In genomic region chr2:180739070-180739469, GRCh38 we compare ENCODE assay signal across 27 cellular contexts.
"Had no signal": no experiment of that assay in that cellular context is flagged by ENCODE, and none has a peak within 500 bp of the region (broad histone marks: within the 10 kb centered on the region; RNA-seq: fewer than 3 reads in every experiment).

No MANE protein-coding gene starts in this region.

- H2AFZ ChIP-seq: hepatocyte had no signal

- H3K4me2 ChIP-seq: hepatocyte had no signal

- H3K4me3 ChIP-seq: ascending aorta, cardiac muscle cell, coronary artery, dorsolateral prefrontal cortex, gastroesophageal sphincter, hepatocyte, left ventricle myocardium inferior, lung, ovary, sigmoid colon, spleen, testis, transverse colon had no signal

- DNase-seq: activated CD4-positive, alpha-beta memory T cell treated with anti-CD3 and anti-CD28 coated beads, Interleukin-2, amount 10 ng/mL, durations not matched to agents 7 days and 5 days; activated CD4-positive, alpha-beta T cell treated with anti-CD3 and anti-CD28 coated beads for 1 hour; activated CD4-positive, alpha-beta T cell treated with anti-CD3 and anti-CD28 coated beads, Interleukin-2, amount 10 ng/mL, durations not matched to agents 7 days and 5 days; activated CD8-positive, alpha-beta memory T cell treated with anti-CD3 and anti-CD28 coated beads, Interleukin-2, amount 50 U/mL, for 48 hours; activated gamma-delta T cell; activated naive CD4-positive, alpha-beta T cell treated with anti-CD3 and anti-CD28 coated beads, Interleukin-2, amount 10 ng/mL, durations not matched to agents 7 days and 5 days; activated naive CD8-positive, alpha-beta T cell treated with anti-CD3 and anti-CD28 coated beads, Interleukin-2, amount 10 ng/mL, durations not matched to agents 7 days and 5 days; activated T-cell treated with anti-CD3 and anti-CD28 coated beads, Interleukin-2, amount 50 U/mL, for 24 hours; dorsolateral prefrontal cortex; effector memory CD4-positive, alpha-beta T cell; islet precursor cell; left ventricle myocardium inferior; naive thymus-derived CD4-positive, alpha-beta T cell; ovary; retina; sigmoid colon; spleen; stimulated activated CD4-positive, alpha-beta T cell treated with anti-CD3 and anti-CD28 coated beads, Interleukin-2, amount 100 ng/mL, for 48 hours; stimulated activated naive CD8-positive, alpha-beta T cell treated with anti-CD3 and anti-CD28 coated beads, Interleukin-15, Interleukin-2, amounts not matched to agents 100 U/mL and 50 U/mL, for 24 hours; testis; transverse colon had no signal

- H3K36me3 ChIP-seq: ascending aorta, cardiac muscle cell, gastroesophageal sphincter, left ventricle myocardium inferior, ovary, sigmoid colon, spleen, transverse colon had no signal

- H3K27ac ChIP-seq: ascending aorta, cardiac muscle cell, coronary artery, dorsolateral prefrontal cortex, gastroesophageal sphincter, hepatocyte, left ventricle myocardium inferior, ovary, sigmoid colon, spleen, testis, transverse colon had no signal

- H3K4me1 ChIP-seq: ascending aorta, gastroesophageal sphincter, left ventricle myocardium inferior, sigmoid colon, spleen, testis, transverse colon had no signal

- H3K9me3 ChIP-seq: ascending aorta, gastroesophageal sphincter, left ventricle myocardium inferior, ovary, sigmoid colon, spleen, testis, transverse colon had no signal

- H3K27me3 ChIP-seq: ascending aorta, cardiac muscle cell, dorsolateral prefrontal cortex, gastroesophageal sphincter, hepatocyte, ovary, sigmoid colon, spleen, testis, transverse colon had no signal
